Comparison of ENCODE assay signal across 10 cellular contexts in the genomic region with DNA sequence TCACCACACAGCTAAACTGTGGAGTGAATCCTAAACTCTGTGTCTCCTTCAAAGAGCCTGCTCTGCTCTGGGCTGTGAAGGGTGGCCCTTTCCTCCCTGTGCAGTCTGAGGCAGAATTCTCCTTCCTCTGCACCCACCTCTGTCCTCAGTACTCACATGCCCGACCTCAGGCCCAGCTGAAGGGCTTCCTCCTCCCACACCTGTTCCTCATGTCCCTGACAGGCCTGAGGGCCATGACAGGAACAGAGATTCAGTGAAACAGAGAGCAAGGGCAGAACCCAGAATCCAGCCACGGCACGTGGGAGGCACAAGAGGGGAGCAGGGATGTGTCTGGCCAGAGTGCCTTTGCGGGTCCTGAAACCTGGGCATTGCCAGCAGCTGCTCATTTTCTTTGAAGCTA. TPM values are rescaled to one million over a fixed set of nuclear protein-coding genes. Genes with fewer than 3 reads are reported as not detected.
DNase-seq lines count a peak whose midpoint lies in the region; ATAC-seq and TF ChIP-seq lines count a peak whose summit lies in the region.
"Had no signal": no experiment of that assay in that cellular context is flagged by ENCODE, and none has a peak within 500 bp of the region (broad histone marks: within the 10 kb centered on the region; RNA-seq: fewer than 3 reads in every experiment).

No MANE protein-coding gene starts in this region.

- peaks cover 0 to 1% of the 10 kb centered on the region in 2 donors for H3K9me3 Mint-ChIP-seq in activated T-cell treated with anti-CD3 and anti-CD28 coated beads, Interleukin-2, amount 50 U/mL, for 72 hours
- no peaks in the 10 kb centered on the region for H3K9me3 Mint-ChIP-seq in progenitor cell of endocrine pancreas (ENCODE audit: low read depth)
- no peaks in the 10 kb centered on the region for H3K9me3 Mint-ChIP-seq in type B pancreatic cell

- TF ChIP-seq CTCF in sigmoid colon (IDR thresholded peaks at IDR 0.05) (no peak), progenitor cell of endocrine pancreas (IDR thresholded peaks at IDR 0.05; ENCODE audit: unreplicated experiment) (no peak), type B pancreatic cell (conservative IDR thresholded peaks at IDR 0.05) (no peak)

- no peak for TF ChIP-seq EP300 in sigmoid colon (IDR thresholded peaks at IDR 0.05)

- H3K36me3 Mint-ChIP-seq in activated T-cell treated with anti-CD3 and anti-CD28 coated beads, Interleukin-2, amount 50 U/mL, for 72 hours (ENCODE audit: insufficient read depth in 2 of 2), result peaks cover 0 to 12% of the 10 kb centered on the region in 2 donors
- H3K36me3 Mint-ChIP-seq in progenitor cell of endocrine pancreas (ENCODE audit: insufficient read depth) (no peaks in the 10 kb centered on the region), type B pancreatic cell (peaks cover 34% of the 10 kb centered on the region)

- no peak for TF ChIP-seq POLR2A in sigmoid colon (IDR thresholded peaks at IDR 0.05)

- no peak overlapping the region for H3K4me3 ChIP-seq in sigmoid colon

- no peak overlapping the region for H3K27ac Mint-ChIP-seq in activated T-cell treated with anti-CD3 and anti-CD28 coated beads, Interleukin-2, amount 50 U/mL, for 72 hours
- H3K27ac Mint-ChIP-seq in progenitor cell of endocrine pancreas, result no peak overlapping the region
- no peak overlapping the region for H3K27ac Mint-ChIP-seq in type B pancreatic cell

- no peaks in the 10 kb centered on the region for H3K27me3 ChIP-seq in sigmoid colon

- intact Hi-C loops in sigmoid colon (cut with DNase I), result no loop called here

- peak overlapping the region; percentile 68 to 99 (median 86) for H3K27ac ChIP-seq in sigmoid colon

- no peaks in the 10 kb centered on the region for H3K27me3 Mint-ChIP-seq in activated T-cell treated with anti-CD3 and anti-CD28 coated beads, Interleukin-2, amount 50 U/mL, for 72 hours (ENCODE audit: low read depth)
- no peaks in the 10 kb centered on the region for H3K27me3 Mint-ChIP-seq in progenitor cell of endocrine pancreas
- H3K27me3 Mint-ChIP-seq in type B pancreatic cell, result no peaks in the 10 kb centered on the region

- peaks cover 18% of the 10 kb centered on the region for H3K4me1 Mint-ChIP-seq in activated T-cell treated with anti-CD3 and anti-CD28 coated beads, Interleukin-2, amount 50 U/mL, for 72 hours (ENCODE audit: low read depth)
- H3K4me1 Mint-ChIP-seq in progenitor cell of endocrine pancreas (ENCODE audit: low read depth) (peaks cover 55% of the 10 kb centered on the region), type B pancreatic cell (ENCODE audit: unreplicated experiment) (peaks cover 48% of the 10 kb centered on the region)

- H3K4me3 Mint-ChIP-seq in activated T-cell treated with anti-CD3 and anti-CD28 coated beads, Interleukin-2, amount 50 U/mL, for 72 hours, result no peak overlapping the region
- H3K4me3 Mint-ChIP-seq in progenitor cell of endocrine pancreas (ENCODE audit: low read depth) (no peak overlapping the region), type B pancreatic cell (no peak overlapping the region)

- peak; percentile 66 for ATAC-seq in GM18907 (IDR thresholded peaks at IDR 0.05; ENCODE audit: unreplicated experiment)
- ATAC-seq in HG02610 (IDR thresholded peaks at IDR 0.05; ENCODE audit: unreplicated experiment), result peak; percentile 52
- no peak for ATAC-seq in activated T-cell treated with anti-CD3 and anti-CD28 coated beads, Interleukin-2, amount 50 U/mL, for 72 hours (replicated peaks in 1 of 2)

- H3K36me3 ChIP-seq in sigmoid colon, result no peaks in the 10 kb centered on the region

- DNase-seq in NCI-H69 (lab: John Stamatoyannopoulos, UW), result peak; percentile 17
- no peak for DNase-seq in sigmoid colon
- no peak for DNase-seq in germinal center (ENCODE audit: low spot score)
- DNase-seq in activated T-cell treated with anti-CD3 and anti-CD28 coated beads, Interleukin-2, amount 50 U/mL, for 72 hours, result no peak
- DNase-seq in progenitor cell of endocrine pancreas (ENCODE audit: low spot score, unreplicated experiment), result no peak
- DNase-seq in type B pancreatic cell (ENCODE audit: extremely low spot score, unreplicated experiment), result no peak
- DNase-seq: foreskin fibroblast, NCI-H524 had no signal

- WGBS in sigmoid colon, 2 donors, result 57 to 76% methylated on average over 4 of the region's 4 CpGs

- H3K9me3 ChIP-seq in sigmoid colon, result no peaks in the 10 kb centered on the region

- peaks cover 0 to 100% (median 99%) of the 10 kb centered on the region in 4 donors for H3K4me1 ChIP-seq in sigmoid colon

RNA-seq across cellular contexts. Expression of a gene that starts 13.9 kb away (rescaled TPM):
- total RNA-seq in sigmoid colon (10 to 100 TPM; 26.0 to 41.3 (median 30.2) TPM), progenitor cell of endocrine pancreas (65.9 and 66.9 TPM in 2 replicates), type B pancreatic cell (ENCODE audit: low replicate concordance) (85.8 and 173 TPM in 2 replicates)
- 10 to 100 TPM in 1 of 3 donors, 1 to 10 TPM in 2; 3.0 to 15.6 (median 4.4) TPM for polyA plus RNA-seq in sigmoid colon
- total RNA-seq in activated T-cell treated with anti-CD3 and anti-CD28 coated beads, Interleukin-2, amount 50 U/mL, for 72 hours, result 10 to 100 TPM; 49.4 to 55.1 TPM

Comparison
In these comparisons a context has a peak if more than half of its experiments do, and no peak if none do; other contexts are left out.
1. ATAC-seq: peak in GM18907 (single experiment) and HG02610 (single experiment); none in activated T-cell treated with anti-CD3 and anti-CD28 coated beads, Interleukin-2, amount 50 U/mL, for 72 hours (0 of 2).